8 cellular contexts compared by ENCODE assay signal in the genomic region with DNA sequence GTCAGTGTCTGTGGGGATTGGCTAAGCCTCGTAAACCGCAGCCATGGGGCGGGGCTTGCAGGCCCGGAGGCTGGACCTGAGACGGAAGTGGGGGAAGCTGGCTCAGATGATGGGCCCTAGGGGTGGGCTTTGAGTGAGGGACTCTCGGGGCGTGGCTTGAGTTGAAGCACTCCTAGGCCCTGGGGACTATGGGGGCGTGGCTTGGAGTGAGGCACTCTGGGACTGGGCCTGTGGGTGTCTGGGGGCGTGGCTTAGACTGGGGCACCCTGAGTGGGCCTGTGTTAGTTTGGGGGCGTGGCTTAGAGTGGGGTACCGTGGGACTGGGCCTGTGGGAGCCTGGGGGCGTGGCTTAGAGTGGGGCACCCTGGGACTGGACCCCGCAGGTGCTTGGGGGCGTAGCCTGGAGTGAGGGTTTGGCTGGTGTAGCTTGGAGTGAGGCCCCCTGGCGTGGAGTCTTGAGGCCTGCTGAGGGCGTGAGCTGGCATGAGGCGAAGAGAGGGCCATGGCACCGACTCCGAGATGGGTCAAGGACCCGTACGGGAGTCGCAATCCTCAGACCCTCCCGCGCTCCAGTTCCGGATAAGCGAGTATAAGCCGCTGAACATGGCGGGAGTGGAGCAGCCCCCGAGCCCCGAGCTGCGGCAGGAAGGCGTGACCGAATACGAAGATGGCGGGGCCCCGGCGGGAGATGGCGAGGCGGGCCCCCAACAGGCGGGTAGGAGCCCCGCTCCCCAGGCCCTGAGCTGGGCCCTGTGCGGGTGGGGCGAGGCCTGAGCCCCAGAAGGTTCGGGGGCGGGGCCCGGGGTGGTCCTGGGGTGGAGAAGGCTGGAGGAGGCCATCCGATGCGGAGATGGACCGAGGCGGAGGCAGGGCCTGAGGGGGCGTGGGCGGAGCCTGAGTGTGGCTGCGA. TPM values are rescaled to one million over a fixed set of nuclear protein-coding genes. Genes with fewer than 3 reads are reported as not detected.
DNase-seq lines count a peak whose midpoint lies in the region; ATAC-seq and TF ChIP-seq lines count a peak whose summit lies in the region.

No MANE protein-coding gene starts in this region.

- no peaks in the 10 kb centered on the region for H3K36me3 ChIP-seq in CD4-positive, alpha-beta memory T cell (ENCODE audit: insufficient read depth, low read length)

- intact Hi-C loops in CD4-positive, alpha-beta memory T cell (cut with micrococcal nuclease), result loop anchor here (1.0 kb wide), 2 partner anchors 57 to 76 kb away; a partner anchor contains a TSS

- no peaks in the 10 kb centered on the region for H3K9me3 Mint-ChIP-seq in CD4-positive, alpha-beta memory T cell

- ATAC-seq in GM19455 (IDR thresholded peaks at IDR 0.05; ENCODE audit: unreplicated experiment), result peak; percentile 85

- peak overlapping the region; percentile 73 to 94 (median 91) for H3K27ac Mint-ChIP-seq in CD4-positive, alpha-beta memory T cell

- H3K27me3 ChIP-seq in CD4-positive, alpha-beta memory T cell (ENCODE audit: insufficient read depth, low read length), result no peaks in the 10 kb centered on the region
- H3K27me3 ChIP-seq in mononuclear cell (ENCODE audit: insufficient read depth, low read length), result no peaks in the 10 kb centered on the region

- H3K4me3 ChIP-seq in CD4-positive, alpha-beta memory T cell (ENCODE audit: low read length in 2 of 2), result peak overlapping the region in 1 of 2 donors; percentile 66
- H3K4me3 ChIP-seq in epithelial cell of esophagus (ENCODE audit: low read length) (peak overlapping the region; percentile 60), mononuclear cell (ENCODE audit: low read length) (peak overlapping the region; percentile 54)

- H3K36me3 Mint-ChIP-seq in CD4-positive, alpha-beta memory T cell, result peaks cover 4% of the 10 kb centered on the region in 2 donors

- CTCF ChIA-PET in CD4-positive, alpha-beta memory T cell (lab: Charles Lee; ENCODE audit: partially characterized antibody), result interaction anchor here (0.8 to 2.2 kb wide), 2 partner anchors 56 to 58 kb away, joined by 3 to 8 read pairs; a partner anchor contains a TSS

- DNase-seq in CD4-positive, alpha-beta memory T cell, result peak; percentile 88 to 96 (median 92)
- DNase-seq in HK-2 (ENCODE audit: unreplicated experiment) (peak; percentile 99), NOMO-1 treated with dmso at 0.1 percent for 144 hours (lab: John Stamatoyannopoulos, UW; ENCODE audit: unreplicated experiment) (peak; percentile 96), activated T-cell treated with anti-CD3 and anti-CD28 coated beads for 1 hour (ENCODE audit: low read depth) (peak; percentile 81), epithelial cell of esophagus (ENCODE audit: low read depth) (peak; percentile 97)
- DNase-seq in stimulated activated CD8-positive, alpha-beta memory T cell treated with anti-CD3 and anti-CD28 coated beads, Interleukin-2, amount 100 ng/mL, for 1 hour (ENCODE audit: low read depth in 2 of 2), result peak; percentile 73 to 82

- peaks cover 6 to 24% (median 13%) of the 10 kb centered on the region in 4 donors for H3K4me1 Mint-ChIP-seq in CD4-positive, alpha-beta memory T cell

- peaks cover 12% of the 10 kb centered on the region for H3K4me1 ChIP-seq in CD4-positive, alpha-beta memory T cell (ENCODE audit: insufficient read depth, low read length)
- peaks cover 14% of the 10 kb centered on the region for H3K4me1 ChIP-seq in mononuclear cell (ENCODE audit: insufficient read depth, low read length)

- peak; percentile 41 for TF ChIP-seq CTCF in epithelial cell of esophagus (IDR thresholded peaks at IDR 0.05; ENCODE audit: insufficient read depth, low read depth, low read length, missing control alignments)

- peaks cover 0 to 3% of the 10 kb centered on the region in 2 donors for H3K27me3 Mint-ChIP-seq in CD4-positive, alpha-beta memory T cell

- no peaks in the 10 kb centered on the region for H3K9me3 ChIP-seq in CD4-positive, alpha-beta memory T cell (ENCODE audit: control insufficient read depth in 1 of 2, low read length in 2 of 2)
- H3K9me3 ChIP-seq in mononuclear cell (ENCODE audit: low read depth, low read length), result no peaks in the 10 kb centered on the region

- POLR2A ChIA-PET in CD4-positive, alpha-beta memory T cell (lab: Charles Lee; ENCODE audit: partially characterized antibody), result interaction anchor here (1.0 to 2.8 kb wide), 2 partner anchors 57 to 76 kb away, joined by 6 to 21 read pairs; a partner anchor contains a TSS

- H3K4me3 Mint-ChIP-seq in CD4-positive, alpha-beta memory T cell, result peak overlapping the region; percentile 89 to 96 (median 92)

- H3K27ac ChIP-seq in CD4-positive, alpha-beta memory T cell (ENCODE audit: low read depth, low read length), result peak overlapping the region; percentile 50

RNA-seq across cellular contexts. Expression of a gene that starts 6.8 kb away (rescaled TPM):
- total RNA-seq in CD4-positive, alpha-beta memory T cell, result 10 to 100 TPM; 18.3 to 22.5 TPM
- polyA plus RNA-seq in CD4-positive, alpha-beta memory T cell, result 1 to 10 TPM; 1.3 to 1.4 TPM
- 8.0 TPM for total RNA-seq in mononuclear cell

RNA-seq across cellular contexts. Expression of a gene that starts 44.5 kb away (rescaled TPM):
- 1 to 10 TPM in 1 of 2 experiments, under 1 TPM in 1; 0.70 to 1.6 TPM for total RNA-seq in CD4-positive, alpha-beta memory T cell
- not detected for polyA plus RNA-seq in CD4-positive, alpha-beta memory T cell
- total RNA-seq in mononuclear cell, result 0.10 TPM

RNA-seq across cellular contexts. Expression of a gene that starts 56.6 kb away (rescaled TPM):
- 100 to 1,000 TPM; 175 to 186 TPM for total RNA-seq in CD4-positive, alpha-beta memory T cell
- polyA plus RNA-seq in CD4-positive, alpha-beta memory T cell, result 10 to 100 TPM; 30.6 to 47.1 TPM
- 124 TPM for total RNA-seq in mononuclear cell
